Comparison of ENCODE assay signal across 1 cellular context in the genomic region with DNA sequence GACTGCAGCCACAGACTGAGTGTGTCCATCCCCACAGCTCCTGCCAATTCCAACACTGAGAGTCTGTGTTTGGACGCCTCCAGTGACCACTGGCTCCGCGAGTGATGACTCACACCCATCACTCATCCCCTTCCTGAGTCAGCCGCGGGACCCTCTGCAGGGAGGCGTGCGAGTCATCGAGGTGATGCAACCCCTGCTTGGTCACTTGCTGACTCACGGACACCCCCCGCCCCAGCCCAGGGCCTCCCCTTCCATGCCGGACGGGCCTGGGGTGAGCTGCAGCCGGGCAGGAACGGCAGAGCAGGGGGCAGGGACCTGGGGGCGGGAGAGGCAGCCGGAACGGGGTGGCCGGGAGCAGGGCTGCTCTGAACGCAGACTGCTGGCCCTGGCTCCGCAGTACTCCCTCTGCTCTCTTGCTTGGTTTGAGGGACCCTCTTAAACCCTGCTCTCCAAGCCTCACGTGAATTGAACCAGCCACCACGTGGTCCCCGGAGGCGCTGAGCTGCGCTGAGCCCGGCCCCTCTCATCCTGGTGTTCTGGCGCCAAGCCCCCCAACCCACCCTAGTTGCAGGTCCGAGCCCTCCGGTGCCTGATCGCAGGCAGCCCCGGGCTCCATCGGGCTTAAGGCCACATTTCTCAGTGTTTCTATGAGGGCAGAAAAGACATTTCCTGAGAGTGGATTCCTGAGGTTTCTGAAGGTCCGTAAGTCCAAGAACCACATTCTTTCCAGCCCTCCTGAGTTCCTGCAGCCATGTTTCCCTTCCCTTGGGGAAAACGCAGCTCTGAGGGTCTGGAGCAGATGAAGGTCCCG.
TF ChIP-seq lines count a peak whose summit lies in the region.

No MANE protein-coding gene starts in this region.

TF ChIP-seq in IMR-90, 13 proteins besides CTCF, POLR2A, EP300 and RAD21:
- peak; percentile 95 for TF ChIP-seq BHLHE40 (IDR thresholded peaks at IDR 0.05; ENCODE audit: low read depth, low read length)
- TF ChIP-seq MAZ (IDR thresholded peaks at IDR 0.05; ENCODE audit: borderline replicate concordance, low read depth, low read length), result peak; percentile 91
- TF ChIP-seq, protein P1, sequence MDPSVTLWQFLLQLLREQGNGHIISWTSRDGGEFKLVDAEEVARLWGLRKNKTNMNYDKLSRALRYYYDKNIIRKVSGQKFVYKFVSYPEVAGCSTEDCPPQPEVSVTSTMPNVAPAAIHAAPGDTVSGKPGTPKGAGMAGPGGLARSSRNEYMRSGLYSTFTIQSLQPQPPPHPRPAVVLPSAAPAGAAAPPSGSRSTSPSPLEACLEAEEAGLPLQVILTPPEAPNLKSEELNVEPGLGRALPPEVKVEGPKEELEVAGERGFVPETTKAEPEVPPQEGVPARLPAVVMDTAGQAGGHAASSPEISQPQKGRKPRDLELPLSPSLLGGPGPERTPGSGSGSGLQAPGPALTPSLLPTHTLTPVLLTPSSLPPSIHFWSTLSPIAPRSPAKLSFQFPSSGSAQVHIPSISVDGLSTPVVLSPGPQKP (IDR thresholded peaks at IDR 0.05; ENCODE audit: borderline replicate concordance, low read depth, low read length), result no peak
- TF ChIP-seq RFX5 (IDR thresholded peaks at IDR 0.05; ENCODE audit: low read depth, low read length), result no peak
- TF ChIP-seq, protein P2, sequence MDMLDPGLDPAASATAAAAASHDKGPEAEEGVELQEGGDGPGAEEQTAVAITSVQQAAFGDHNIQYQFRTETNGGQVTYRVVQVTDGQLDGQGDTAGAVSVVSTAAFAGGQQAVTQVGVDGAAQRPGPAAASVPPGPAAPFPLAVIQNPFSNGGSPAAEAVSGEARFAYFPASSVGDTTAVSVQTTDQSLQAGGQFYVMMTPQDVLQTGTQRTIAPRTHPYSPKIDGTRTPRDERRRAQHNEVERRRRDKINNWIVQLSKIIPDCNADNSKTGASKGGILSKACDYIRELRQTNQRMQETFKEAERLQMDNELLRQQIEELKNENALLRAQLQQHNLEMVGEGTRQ (IDR thresholded peaks at IDR 0.05; ENCODE audit: low read depth, low read length), result peak; percentile 28; the same call in 1 of the 2 replicates
- TF ChIP-seq MXI1 (IDR thresholded peaks at IDR 0.05; ENCODE audit: borderline replicate concordance, low read depth, low read length), result peak; percentile 35; the same call in 1 of the 2 replicates
- peak; percentile 100 for TF ChIP-seq CEBPB (IDR thresholded peaks at IDR 0.05; ENCODE audit: low read depth, low read length)
- TF ChIP-seq RCOR1 (IDR thresholded peaks at IDR 0.05; ENCODE audit: insufficient replicate concordance, low read length), result peak; percentile 70
- peak; percentile 88 for TF ChIP-seq NFE2L2 (IDR thresholded peaks at IDR 0.05; ENCODE audit: low read depth, low read length)
- TF ChIP-seq FOS (IDR thresholded peaks at IDR 0.05; ENCODE audit: low read depth, low read length), result peak; percentile 100
- no peak for TF ChIP-seq SMC3 (IDR thresholded peaks at IDR 0.05; ENCODE audit: low read depth, low read length)
- TF ChIP-seq MAFK (IDR thresholded peaks at IDR 0.05; ENCODE audit: low read depth, low read length), result peak; percentile 58
- TF ChIP-seq CHD1 (IDR thresholded peaks at IDR 0.05; ENCODE audit: low read depth, low read length), result peak; percentile 70
